Comparison of ENCODE assay signal across 36 cellular contexts in the genomic region with DNA sequence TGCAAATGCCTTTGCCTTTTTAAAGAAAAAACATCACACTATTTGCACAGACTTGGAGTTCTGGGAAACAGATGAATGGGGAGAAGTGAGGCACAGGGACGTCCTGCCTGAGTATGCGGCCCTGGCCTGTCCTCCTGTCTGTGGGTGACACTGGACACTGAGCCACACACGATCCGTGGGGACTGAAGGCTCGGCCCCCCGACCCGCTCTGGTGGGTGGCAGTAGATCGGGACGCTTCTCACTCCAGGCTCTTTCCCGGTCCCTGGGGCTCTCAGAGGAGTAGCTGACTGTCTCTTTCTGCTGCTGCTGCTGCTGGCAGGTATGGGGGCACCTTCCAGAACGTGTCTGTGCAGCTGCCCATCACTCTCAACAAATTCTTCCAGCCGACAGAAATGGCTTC. TPM values are rescaled to one million over a fixed set of nuclear protein-coding genes. Genes with fewer than 3 reads are reported as not detected.
"Had no signal": no experiment of that assay in that cellular context is flagged by ENCODE, and none has a peak within 500 bp of the region (broad histone marks: within the 10 kb centered on the region; RNA-seq: fewer than 3 reads in every experiment).

No MANE protein-coding gene starts in this region.

- H3K4me3 ChIP-seq: adrenal gland, body of pancreas, breast epithelium had no signal

- H3K4me3 Mint-ChIP-seq: activated B cell treated with CpG ODN at 0.5 μM for 24 hours; activated CD4-positive, alpha-beta memory T cell treated with anti-CD3 and anti-CD28 coated beads for 36 hours; activated CD8-positive, alpha-beta T cell treated with anti-CD3 and anti-CD28 coated beads for 36 hours; activated naive CD4-positive, alpha-beta T cell treated with anti-CD3 and anti-CD28 coated beads for 36 hours; activated naive CD8-positive, alpha-beta T cell treated with anti-CD3 and anti-CD28 coated beads for 36 hours; activated T-cell treated with anti-CD3 and anti-CD28 coated beads, Interleukin-2, amount 50 U/mL, for 4 hours; activated T-cell treated with anti-CD3 and anti-CD28 coated beads, Interleukin-2, amount 50 U/mL, for 72 hours; activated T-helper 1 cell treated with anti-CD3 and anti-CD28 coated beads, Interleukin-12 subunit alpha, Interleukin-12 subunit beta, Interleukin-2, Interleukin-4 antibody, amounts not matched to agents 30 ng/mL and 10 ng/mL and 1 ng/mL, durations not matched to agents 14 hours and 24 hours and 36 hours; activated T-helper 17 cell treated with anti-CD3 and anti-CD28 coated beads, Interleukin-2, amount 50 U/mL, for 72 hours; T-helper 1 cell treated with Interleukin-12 subunit alpha and Interleukin-12 subunit beta and Interleukin-4 antibody, amounts not matched to agents 30 μg/mL and 1 μg/mL, for 36 hours; T-helper 2 cell treated with Interferon-gamma antibody and Interleukin-4, amounts not matched to agents 5 μg/mL and 100 μg/mL, for 36 hours had no signal

- H3K27me3 ChIP-seq: adrenal gland, body of pancreas, brain microvascular endothelial cell, breast epithelium had no signal

- H3K9me3 Mint-ChIP-seq: activated B cell treated with CpG ODN at 0.5 μM for 24 hours; activated CD4-positive, alpha-beta memory T cell treated with anti-CD3 and anti-CD28 coated beads for 36 hours; activated CD8-positive, alpha-beta T cell treated with anti-CD3 and anti-CD28 coated beads for 36 hours; activated naive CD4-positive, alpha-beta T cell treated with anti-CD3 and anti-CD28 coated beads for 36 hours; activated naive CD4-positive, alpha-beta T cell treated with anti-CD3 and anti-CD28 coated beads, Interleukin-2, amount 50 U/mL, for 72 hours; activated naive CD8-positive, alpha-beta T cell treated with anti-CD3 and anti-CD28 coated beads for 36 hours; activated T-cell treated with anti-CD3 and anti-CD28 coated beads, Interleukin-2, amount 50 U/mL, for 4 hours; activated T-cell treated with anti-CD3 and anti-CD28 coated beads, Interleukin-2, amount 50 U/mL, for 72 hours; activated T-helper 1 cell treated with anti-CD3 and anti-CD28 coated beads, Interleukin-12 subunit alpha, Interleukin-12 subunit beta, Interleukin-2, Interleukin-4 antibody, amounts not matched to agents 30 ng/mL and 10 ng/mL and 1 ng/mL, durations not matched to agents 14 hours and 24 hours and 36 hours; activated T-helper 17 cell treated with anti-CD3 and anti-CD28 coated beads, Interleukin-2, amount 50 U/mL, for 72 hours; T-helper 1 cell treated with Interleukin-12 subunit alpha and Interleukin-12 subunit beta and Interleukin-4 antibody, amounts not matched to agents 30 μg/mL and 1 μg/mL, for 36 hours; T-helper 2 cell treated with Interferon-gamma antibody and Interleukin-4, amounts not matched to agents 5 μg/mL and 100 μg/mL, for 36 hours had no signal

- H3K9me3 ChIP-seq: adrenal gland, body of pancreas, breast epithelium had no signal

- H3K27ac Mint-ChIP-seq: activated B cell treated with CpG ODN at 0.5 μM for 24 hours; activated CD4-positive, alpha-beta memory T cell treated with anti-CD3 and anti-CD28 coated beads for 36 hours; activated CD8-positive, alpha-beta T cell treated with anti-CD3 and anti-CD28 coated beads for 36 hours; activated naive CD4-positive, alpha-beta T cell treated with anti-CD3 and anti-CD28 coated beads for 36 hours; activated naive CD4-positive, alpha-beta T cell treated with anti-CD3 and anti-CD28 coated beads, Interleukin-2, amount 50 U/mL, for 72 hours; activated naive CD8-positive, alpha-beta T cell treated with anti-CD3 and anti-CD28 coated beads for 36 hours; activated T-cell treated with anti-CD3 and anti-CD28 coated beads, Interleukin-2, amount 50 U/mL, for 72 hours; activated T-helper 1 cell treated with anti-CD3 and anti-CD28 coated beads, Interleukin-12 subunit alpha, Interleukin-12 subunit beta, Interleukin-2, Interleukin-4 antibody, amounts not matched to agents 30 ng/mL and 10 ng/mL and 1 ng/mL, durations not matched to agents 14 hours and 24 hours and 36 hours; activated T-helper 17 cell treated with anti-CD3 and anti-CD28 coated beads, Interleukin-2, amount 50 U/mL, for 72 hours; T-helper 1 cell treated with Interleukin-12 subunit alpha and Interleukin-12 subunit beta and Interleukin-4 antibody, amounts not matched to agents 30 μg/mL and 1 μg/mL, for 36 hours; T-helper 2 cell treated with Interferon-gamma antibody and Interleukin-4, amounts not matched to agents 5 μg/mL and 100 μg/mL, for 36 hours had no signal

- H3K4me1 ChIP-seq: adrenal gland, breast epithelium had no signal

- DNase-seq: activated B cell treated with CpG ODN at 0.5 μM for 24 hours; activated CD4-positive, alpha-beta memory T cell treated with anti-CD3 and anti-CD28 coated beads for 36 hours; activated CD4-positive, alpha-beta T cell treated with anti-CD3 and anti-CD28 coated beads for 4 hours; activated CD4-positive, alpha-beta T cell treated with anti-CD3 and anti-CD28 coated beads, Interleukin-2, amount 50 U/mL, for 1 hour; activated CD4-positive, alpha-beta T cell treated with anti-CD3 and anti-CD28 coated beads, Interleukin-2, amount 50 U/mL, for 4 hours; activated CD4-positive, CD25-positive, alpha-beta regulatory T cell treated with anti-CD3 and anti-CD28 coated beads, Interleukin-2, amount 50 U/mL, for 72 hours; activated CD8-positive, alpha-beta memory T cell treated with anti-CD3 and anti-CD28 coated beads, Interleukin-2, amount 50 U/mL, for 4 hours; activated CD8-positive, alpha-beta T cell treated with anti-CD3 and anti-CD28 coated beads for 36 hours; activated effector memory CD4-positive, alpha-beta T cell treated with anti-CD3 and anti-CD28 coated beads, Interleukin-2, amount 50 U/mL, for 16 hours; activated gamma-delta T cell treated with Interleukin-2 at 50 U/mL for 16 hours; activated naive CD4-positive, alpha-beta T cell; activated naive CD4-positive, alpha-beta T cell treated with anti-CD3 and anti-CD28 coated beads for 36 hours; activated naive CD4-positive, alpha-beta T cell treated with anti-CD3 and anti-CD28 coated beads, Interleukin-2, amount 50 U/mL, for 16 hours; activated naive CD8-positive, alpha-beta T cell treated with anti-CD3 and anti-CD28 coated beads for 36 hours; activated T-cell treated with anti-CD3 and anti-CD28 coated beads for 4 hours; activated T-cell treated with anti-CD3 and anti-CD28 coated beads, Interleukin-2, amount 50 U/mL, for 1 hour; activated T-cell treated with anti-CD3 and anti-CD28 coated beads, Interleukin-2, amount 50 U/mL, for 4 hours; activated T-cell treated with anti-CD3 and anti-CD28 coated beads, Interleukin-2, amount 50 U/mL, for 72 hours; adrenal gland; amniotic stem cell; aorta; body of pancreas; brain microvascular endothelial cell; central memory CD4-positive, alpha-beta T cell; T-helper 2 cell; T-helper 9 cell had no signal

- ATAC-seq: activated CD8-positive, alpha-beta T cell treated with anti-CD3 and anti-CD28 coated beads for 36 hours; activated naive CD4-positive, alpha-beta T cell treated with anti-CD3 and anti-CD28 coated beads, Interleukin-2, amount 50 U/mL, for 72 hours; activated T-cell treated with anti-CD3 and anti-CD28 coated beads, Interleukin-2, amount 50 U/mL, for 4 hours; activated T-cell treated with anti-CD3 and anti-CD28 coated beads, Interleukin-2, amount 50 U/mL, for 72 hours; activated T-helper 17 cell treated with anti-CD3 and anti-CD28 coated beads, Interleukin-2, amount 50 U/mL, for 72 hours; body of pancreas had no signal

- H3K27me3 Mint-ChIP-seq: activated B cell treated with CpG ODN at 0.5 μM for 24 hours; activated CD4-positive, alpha-beta memory T cell treated with anti-CD3 and anti-CD28 coated beads for 36 hours; activated CD8-positive, alpha-beta T cell treated with anti-CD3 and anti-CD28 coated beads for 36 hours; activated naive CD8-positive, alpha-beta T cell treated with anti-CD3 and anti-CD28 coated beads for 36 hours; activated T-helper 17 cell treated with anti-CD3 and anti-CD28 coated beads, Interleukin-2, amount 50 U/mL, for 72 hours had no signal

- H3K4me1 Mint-ChIP-seq: activated B cell treated with CpG ODN at 0.5 μM for 24 hours; activated naive CD8-positive, alpha-beta T cell treated with anti-CD3 and anti-CD28 coated beads for 36 hours; activated T-helper 17 cell treated with anti-CD3 and anti-CD28 coated beads, Interleukin-2, amount 50 U/mL, for 72 hours had no signal

- H3K27ac ChIP-seq: adrenal gland, brain microvascular endothelial cell, breast epithelium, VCaP had no signal

RNA-seq across cellular contexts. Expression of gene MUC6, which starts 27.7 kb away (rescaled TPM):
- total RNA-seq: activated B cell treated with CpG ODN at 0.5 μM for 24 hours; activated CD4-positive, alpha-beta memory T cell treated with anti-CD3 and anti-CD28 coated beads for 36 hours; activated CD8-positive, alpha-beta memory T cell treated with anti-CD3 and anti-CD28 coated beads for 36 hours; activated CD8-positive, alpha-beta T cell treated with anti-CD3 and anti-CD28 coated beads for 36 hours; activated naive CD4-positive, alpha-beta T cell treated with anti-CD3 and anti-CD28 coated beads for 36 hours; activated naive CD4-positive, alpha-beta T cell treated with anti-CD3 and anti-CD28 coated beads, Interleukin-2, amount 50 U/mL, for 72 hours; activated naive CD8-positive, alpha-beta T cell treated with anti-CD3 and anti-CD28 coated beads for 36 hours; activated T-cell treated with anti-CD3 and anti-CD28 coated beads, Interleukin-2, amount 50 U/mL, for 72 hours; activated T-helper 1 cell treated with anti-CD3 and anti-CD28 coated beads, Interleukin-12 subunit alpha, Interleukin-12 subunit beta, Interleukin-2, Interleukin-4 antibody, amounts not matched to agents 30 ng/mL and 10 ng/mL and 1 ng/mL, durations not matched to agents 14 hours and 24 hours and 36 hours; activated T-helper 17 cell treated with anti-CD3 and anti-CD28 coated beads, Interleukin-2, amount 50 U/mL, for 72 hours; aorta; astrocyte; cardiac septum had no signal
